ENCODE assay signal across 29 cellular contexts in the genomic region with DNA sequence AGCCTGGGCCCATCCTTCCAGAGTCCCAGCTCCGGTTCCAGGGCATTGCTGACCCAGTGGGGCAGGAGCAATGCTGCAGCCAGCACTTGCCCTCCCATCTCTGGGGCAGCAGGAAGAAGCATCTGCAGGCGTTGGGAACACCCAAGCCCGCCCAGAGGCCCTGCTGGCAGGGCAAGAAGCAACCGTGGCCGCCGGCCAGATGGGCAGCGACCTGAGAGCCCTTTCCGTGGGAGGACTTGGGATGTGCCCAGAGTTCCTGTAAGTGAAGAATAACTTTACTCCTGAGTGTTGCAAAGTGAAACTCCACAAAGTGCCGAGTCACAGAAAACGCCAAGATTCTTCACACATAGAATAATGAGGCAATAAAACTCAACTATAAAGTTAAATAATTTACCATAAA. TPM values are rescaled to one million over a fixed set of nuclear protein-coding genes. Genes with fewer than 3 reads are reported as not detected.
DNase-seq lines count a peak whose midpoint lies in the region; TF ChIP-seq lines count a peak whose summit lies in the region.
"Had no signal": no experiment of that assay in that cellular context is flagged by ENCODE, and none has a peak within 500 bp of the region (broad histone marks: within the 10 kb centered on the region; RNA-seq: fewer than 3 reads in every experiment).

No MANE protein-coding gene starts in this region.

- peaks cover 9% of the 10 kb centered on the region for H3K27me3 Mint-ChIP-seq in brain

- H3K4me1 Mint-ChIP-seq in brain: peaks cover 63% of the 10 kb centered on the region
- H3K4me1 Mint-ChIP-seq: CD14-positive monocyte; memory B cell; stimulated activated naive B cell treated with anti-CD40 and anti-IgM and Interleukin-4, amounts not matched to agents 10 μg/mL and 1 μg/mL and 100 μg/mL, for 72 hours; T-cell had no signal

- peak overlapping the region in 1 of 5 experiments; percentile 50 for H3K4me3 Mint-ChIP-seq in brain
- H3K4me3 Mint-ChIP-seq: CD14-positive monocyte; memory B cell; stimulated activated naive B cell treated with anti-CD40 and anti-IgM and Interleukin-4, amounts not matched to agents 10 μg/mL and 1 μg/mL and 100 μg/mL, for 72 hours; T-cell had no signal

- H3K27me3 ChIP-seq in GM23248 (replicated peaks; ENCODE audit: insufficient read depth) (no peaks in the 10 kb centered on the region), layer of hippocampus (ENCODE audit: control insufficient read depth, insufficient read depth, low read length) (no peaks in the 10 kb centered on the region), ovary (no peaks in the 10 kb centered on the region)

- H3K4me3 ChIP-seq in GM23248 (no peak overlapping the region), ovary (no peak overlapping the region)
- H3K4me3 ChIP-seq: PC-9, thoracic aorta had no signal

- TF ChIP-seq EP300 in ovary (IDR thresholded peaks at IDR 0.05): no peak

- H3K9me2 ChIP-seq in GM23248 (ENCODE audit: insufficient read depth): no peaks in the 10 kb centered on the region

- H3K9me3 ChIP-seq in GM23248 (ENCODE audit: low read depth) (no peaks in the 10 kb centered on the region), ovary (no peaks in the 10 kb centered on the region)
- H3K9me3 ChIP-seq: thoracic aorta had no signal

- WGBS in GM23248 (ENCODE audit: low coverage in 1 of 2, low lambda C conversion rate in 2 of 2, missing lambda C conversion rate in 2 of 2), 2 experiments: 11 to 13% methylated on average over 10 of the region's 10 CpGs
- 11 to 22% (median 13%) methylated on average over 10 of the region's 10 CpGs for WGBS in ovary, 3 donors

- intact Hi-C loops in ovary (cut with DNase I): no loop called here

- H3K36me3 ChIP-seq in GM23248 (ENCODE audit: low read depth) (no peaks in the 10 kb centered on the region), ovary (no peaks in the 10 kb centered on the region)
- H3K36me3 ChIP-seq: thoracic aorta had no signal

- no peak for TF ChIP-seq POLR2A in ovary (IDR thresholded peaks at IDR 0.05)

- H3K36me3 Mint-ChIP-seq in brain: peaks cover 6% of the 10 kb centered on the region
- H3K36me3 Mint-ChIP-seq: activated naive CD4-positive, alpha-beta T cell treated with anti-CD3 and anti-CD28 coated beads, Interleukin-2, amount 50 U/mL, for 72 hours; CD14-positive monocyte; memory B cell; stimulated activated naive B cell treated with anti-CD40 and anti-IgM and Interleukin-4, amounts not matched to agents 10 μg/mL and 1 μg/mL and 100 μg/mL, for 72 hours; T-cell had no signal

- TF ChIP-seq CTCF in brain (conservative IDR thresholded peaks at IDR 0.05) (no peak), ovary (IDR thresholded peaks at IDR 0.05) (no peak)

- no peak overlapping the region for H2AFZ ChIP-seq in GM23248
- H2AFZ ChIP-seq: PC-9 had no signal

- DNase-seq in GM23248 (peak; percentile 11), ovary (peak in 4 of 5 donors; percentile 17 to 67 (median 32)), NCI-H2196 (lab: John Stamatoyannopoulos, UW; ENCODE audit: unreplicated experiment) (no peak), COR-L47 (lab: John Stamatoyannopoulos, UW) (no peak), HK-2 (ENCODE audit: unreplicated experiment) (no peak), HCEC 1CT (no peak)
- DNase-seq: activated CD4-positive, alpha-beta T cell treated with anti-CD3 and anti-CD28 coated beads, Interleukin-2, amount 50 U/mL, for 4 hours; activated CD4-positive, CD25-positive, alpha-beta regulatory T cell; activated CD8-positive, alpha-beta memory T cell treated with anti-CD3 and anti-CD28 coated beads, Interleukin-2, amount 50 U/mL, for 4 hours; effector memory CD4-positive, alpha-beta T cell; erythroblast; Karpas-422; NCI-H2029 treated with DMSO at 0.1 percent for 48 hours; NCI-H446; occipital lobe; PC-9; stimulated activated CD4-positive, alpha-beta T cell treated with anti-CD3 and anti-CD28 coated beads, Interleukin-12 subunit alpha, Interleukin-12 subunit beta, amount 100 ng/mL, for 4 hours; stimulated activated CD4-positive, alpha-beta T cell treated with anti-CD3 and anti-CD28 coated beads, Interleukin-4, amount 100 ng/mL, for 24 hours; stimulated activated naive B cell treated with anti-CD40 and anti-IgM and Interleukin-4, amounts not matched to agents 10 μg/mL and 1 μg/mL and 100 μg/mL, for 72 hours; T-cell had no signal

- no peak overlapping the region for H3K9ac ChIP-seq in GM23248

- H3K79me2 ChIP-seq in GM23248 (ENCODE audit: insufficient read depth): no peaks in the 10 kb centered on the region

- in situ Hi-C loops in GM23248 (cut with MboI): no loop called here

- H3K4me1 ChIP-seq in GM23248 (ENCODE audit: insufficient read depth) (no peaks in the 10 kb centered on the region), ovary (ENCODE audit: insufficient read depth) (peaks cover 15% of the 10 kb centered on the region)

- peak overlapping the region in 3 of 5 experiments; percentile 31 to 82 (median 54) for H3K27ac Mint-ChIP-seq in brain
- H3K27ac Mint-ChIP-seq: activated naive CD4-positive, alpha-beta T cell treated with anti-CD3 and anti-CD28 coated beads, Interleukin-2, amount 50 U/mL, for 72 hours; CD14-positive monocyte; memory B cell; stimulated activated naive B cell treated with anti-CD40 and anti-IgM and Interleukin-4, amounts not matched to agents 10 μg/mL and 1 μg/mL and 100 μg/mL, for 72 hours; T-cell had no signal

- H4K20me1 ChIP-seq in GM23248 (ENCODE audit: insufficient read depth): no peaks in the 10 kb centered on the region

- H3K4me2 ChIP-seq in GM23248 (ENCODE audit: unreplicated experiment): no peak overlapping the region
- H3K4me2 ChIP-seq: PC-9 had no signal

- no peaks in the 10 kb centered on the region for H3F3A ChIP-seq in GM23248 (ENCODE audit: insufficient read depth)

- H3K27ac ChIP-seq in GM23248 (no peak overlapping the region), layer of hippocampus (ENCODE audit: low read depth, low read length) (peak overlapping the region; percentile 36), ovary (no peak overlapping the region)
- H3K27ac ChIP-seq: HL-60, PC-9, thoracic aorta had no signal

- no peaks in the 10 kb centered on the region for H3K9me3 Mint-ChIP-seq in brain
- H3K9me3 Mint-ChIP-seq: activated naive CD4-positive, alpha-beta T cell treated with anti-CD3 and anti-CD28 coated beads, Interleukin-2, amount 50 U/mL, for 72 hours; CD14-positive monocyte; memory B cell; stimulated activated naive B cell treated with anti-CD40 and anti-IgM and Interleukin-4, amounts not matched to agents 10 μg/mL and 1 μg/mL and 100 μg/mL, for 72 hours; T-cell had no signal

RNA-seq across cellular contexts. Expression of a gene that starts 46.0 kb away (rescaled TPM):
- total RNA-seq in GM23248 (2014; rRNA removed; shearing (Covaris generic)): not detected in 2 replicates
- not detected in 2 replicates for polyA plus RNA-seq in GM23248 (2016; fragmentation: Nextera tagmentation; extraction: Ambion mirVana)
- 3.3 TPM for polyA plus RNA-seq in brain (ENCODE audit: insufficient read depth, low read depth, low replicate concordance)
- under 1 TPM in 5 of 7 donors, not detected in 2; 0.11 to 0.76 (median 0.32) TPM for total RNA-seq in ovary
- polyA plus RNA-seq in ovary: under 1 TPM; 0.18 to 0.97 TPM
- total RNA-seq: activated naive CD4-positive, alpha-beta T cell treated with anti-CD3 and anti-CD28 coated beads, Interleukin-2, amount 50 U/mL, for 72 hours; chondrocyte; fibroblast of villous mesenchyme; PC-9 had no signal
- polyA plus RNA-seq: CD14-positive monocyte had no signal

Comparison
In these comparisons a context has a peak if more than half of its experiments do, and no peak if none do; other contexts are left out.
1. DNase-seq: peak in GM23248 (single experiment) and ovary (4 of 5); none in NCI-H2196 (single experiment), COR-L47 (single experiment), HK-2 (single experiment) and HCEC 1CT (single experiment).